In the genomic region with DNA sequence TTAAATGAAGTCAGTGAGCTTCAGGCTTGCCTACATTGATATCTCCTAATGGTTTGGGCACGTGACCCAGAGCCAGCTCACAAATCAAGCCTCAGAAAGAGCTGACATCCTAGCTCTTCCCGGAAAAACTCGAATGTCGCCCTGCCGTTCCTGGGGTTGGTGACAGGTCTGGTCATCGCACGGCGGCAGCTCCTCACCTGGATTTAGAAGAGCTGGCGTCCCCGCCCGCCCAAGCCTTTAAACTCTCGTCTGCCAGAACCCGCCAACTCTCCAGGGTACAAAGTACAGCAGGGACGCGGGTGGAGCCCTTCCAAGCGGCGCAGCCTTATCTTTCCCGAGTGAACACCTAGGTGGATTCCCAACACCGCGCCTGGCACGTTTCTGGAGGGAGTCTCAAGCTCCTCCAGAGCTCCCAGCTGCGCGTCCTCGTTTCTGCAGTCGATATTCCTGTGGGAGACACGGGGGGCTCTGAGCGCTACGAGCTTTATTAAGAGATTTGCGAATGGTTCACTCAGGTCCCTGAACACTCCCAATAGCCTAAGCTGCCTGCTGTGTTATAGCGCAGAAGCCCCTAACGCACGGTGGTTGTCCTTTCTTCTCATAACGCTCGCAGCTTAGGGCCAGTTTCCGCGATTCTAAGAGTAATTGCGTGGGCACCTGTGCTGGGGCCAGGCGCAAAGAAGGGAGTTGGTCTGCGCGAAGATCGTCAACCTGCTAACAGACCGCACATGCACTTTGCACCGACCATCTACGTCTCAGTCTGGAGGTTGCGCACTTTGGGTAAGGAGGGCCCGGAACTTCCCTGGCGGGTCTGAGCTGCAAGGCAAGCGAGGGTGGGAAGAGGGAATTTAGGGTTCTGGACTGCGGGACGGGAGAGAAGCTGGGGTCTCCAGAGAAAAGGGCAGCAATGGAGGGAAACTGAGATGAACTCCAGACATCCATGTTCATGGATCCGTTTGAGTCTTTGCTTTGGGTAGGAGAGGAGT, we compare ENCODE assay signal across 9 cellular contexts. TPM values are rescaled to one million over a fixed set of nuclear protein-coding genes. Genes with fewer than 3 reads are reported as not detected.
DNase-seq lines count a peak whose midpoint lies in the region; ATAC-seq and TF ChIP-seq lines count a peak whose summit lies in the region.
"Had no signal": no experiment of that assay in that cellular context is flagged by ENCODE, and none has a peak within 500 bp of the region (broad histone marks: within the 10 kb centered on the region; RNA-seq: fewer than 3 reads in every experiment).

A gene with protein sequence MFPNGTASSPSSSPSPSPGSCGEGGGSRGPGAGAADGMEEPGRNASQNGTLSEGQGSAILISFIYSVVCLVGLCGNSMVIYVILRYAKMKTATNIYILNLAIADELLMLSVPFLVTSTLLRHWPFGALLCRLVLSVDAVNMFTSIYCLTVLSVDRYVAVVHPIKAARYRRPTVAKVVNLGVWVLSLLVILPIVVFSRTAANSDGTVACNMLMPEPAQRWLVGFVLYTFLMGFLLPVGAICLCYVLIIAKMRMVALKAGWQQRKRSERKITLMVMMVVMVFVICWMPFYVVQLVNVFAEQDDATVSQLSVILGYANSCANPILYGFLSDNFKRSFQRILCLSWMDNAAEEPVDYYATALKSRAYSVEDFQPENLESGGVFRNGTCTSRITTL (plus strand): TSS at position 75 of the 986 bp plus-strand sequence. CDS start 1,486 bp downstream, outside the sequence.

- H3K36me3 Mint-ChIP-seq in progenitor cell of endocrine pancreas (ENCODE audit: insufficient read depth): no peaks in the 10 kb centered on the region

- no peaks in the 10 kb centered on the region for H3K4me1 ChIP-seq in RWPE2 (ENCODE audit: insufficient read depth, poor library complexity, severe bottlenecking)

- H3K27ac ChIP-seq in RWPE2 (ENCODE audit: poor library complexity, severe bottlenecking): no peak within 1 kb of the TSS

- no peaks in the 10 kb centered on the region for H3K9me3 ChIP-seq in RWPE2 (ENCODE audit: severe bottlenecking)

- H3K9me3 Mint-ChIP-seq in progenitor cell of endocrine pancreas (ENCODE audit: low read depth): peaks cover 3% of the 10 kb centered on the region
- H3K9me3 Mint-ChIP-seq: dendritic cell treated with granulocyte-macrophage colony-stimulating factor and Interleukin-4, amounts not matched to agents 40 ng/mL and 50 ng/mL, for 4 days had no signal

- peak within 1 kb of the TSS; percentile 82 for H3K4me3 Mint-ChIP-seq in progenitor cell of endocrine pancreas (ENCODE audit: low read depth)
- H3K4me3 Mint-ChIP-seq: dendritic cell treated with granulocyte-macrophage colony-stimulating factor and Interleukin-4, amounts not matched to agents 40 ng/mL and 50 ng/mL, for 4 days had no signal

- peaks cover 65% of the 10 kb centered on the region for H3K27me3 ChIP-seq in RWPE2 (ENCODE audit: insufficient read depth, poor library complexity, severe bottlenecking)

- DNase-seq in DMS 273 treated with DMSO at 0.1 percent for 48 hours (lab: John Stamatoyannopoulos, UW) (peak; percentile 7), RWPE2 (ENCODE audit: low spot score) (peak; percentile 54), Right ventricle myocardium superior (no peak), progenitor cell of endocrine pancreas (ENCODE audit: low spot score, unreplicated experiment) (peak; percentile 17), NCI-H345 (lab: John Stamatoyannopoulos, UW) (no peak)

- TF ChIP-seq CTCF in RWPE2 (IDR thresholded peaks at IDR 0.05; ENCODE audit: poor library complexity, severe bottlenecking) (no peak), progenitor cell of endocrine pancreas (IDR thresholded peaks at IDR 0.05; ENCODE audit: unreplicated experiment) (no peak)

- intact Hi-C loops in Right ventricle myocardium superior (cut with DNase I): no loop called here

- peak within 1 kb of the TSS; percentile 26 for H3K4me3 ChIP-seq in RWPE2 (ENCODE audit: severe bottlenecking)

- peaks cover 22% of the 10 kb centered on the region for H3K4me1 Mint-ChIP-seq in progenitor cell of endocrine pancreas (ENCODE audit: low read depth)

- H3K27me3 Mint-ChIP-seq in progenitor cell of endocrine pancreas: peaks cover 76% of the 10 kb centered on the region

- ATAC-seq in RWPE2 (ENCODE audit: low read depth): 0 out of 3 replicates have a peak, but pooled peaks have one; percentile 4
- peak; percentile 42 for ATAC-seq in Right ventricle myocardium superior (ENCODE audit: poor library complexity)
- ATAC-seq in GM18498 (IDR thresholded peaks at IDR 0.05; ENCODE audit: unreplicated experiment): no peak
- no peak for ATAC-seq in GM21717 (IDR thresholded peaks at IDR 0.05; ENCODE audit: unreplicated experiment)
- no peak for ATAC-seq in GM19452 (IDR thresholded peaks at IDR 0.05; ENCODE audit: unreplicated experiment)

- peak within 1 kb of the TSS; percentile 6 for H3K27ac Mint-ChIP-seq in progenitor cell of endocrine pancreas
- H3K27ac Mint-ChIP-seq: dendritic cell treated with granulocyte-macrophage colony-stimulating factor and Interleukin-4, amounts not matched to agents 40 ng/mL and 50 ng/mL, for 4 days had no signal

- H3K36me3 ChIP-seq in RWPE2 (ENCODE audit: low read depth): no peaks in the 10 kb centered on the region

RNA-seq across cellular contexts. Expression of the gene that starts here (rescaled TPM):
- 0.43 TPM for total RNA-seq in Right ventricle myocardium superior
- total RNA-seq in progenitor cell of endocrine pancreas: 4.0 and 4.4 TPM in 2 replicates

Comparison
In these comparisons a context has a peak if more than half of its experiments do, and no peak if none do; other contexts are left out.
1. Peak in ATAC-seq in Right ventricle myocardium superior; RNA of the gene not detected or under 1 TPM.
2. DNase-seq: peak in DMS 273 treated with DMSO at 0.1 percent for 48 hours (single experiment), RWPE2 (single experiment) and progenitor cell of endocrine pancreas (single experiment); none in Right ventricle myocardium superior (single experiment) and NCI-H345 (single experiment).